Comparison of ENCODE assay signal across 16 cellular contexts in the genomic region with DNA sequence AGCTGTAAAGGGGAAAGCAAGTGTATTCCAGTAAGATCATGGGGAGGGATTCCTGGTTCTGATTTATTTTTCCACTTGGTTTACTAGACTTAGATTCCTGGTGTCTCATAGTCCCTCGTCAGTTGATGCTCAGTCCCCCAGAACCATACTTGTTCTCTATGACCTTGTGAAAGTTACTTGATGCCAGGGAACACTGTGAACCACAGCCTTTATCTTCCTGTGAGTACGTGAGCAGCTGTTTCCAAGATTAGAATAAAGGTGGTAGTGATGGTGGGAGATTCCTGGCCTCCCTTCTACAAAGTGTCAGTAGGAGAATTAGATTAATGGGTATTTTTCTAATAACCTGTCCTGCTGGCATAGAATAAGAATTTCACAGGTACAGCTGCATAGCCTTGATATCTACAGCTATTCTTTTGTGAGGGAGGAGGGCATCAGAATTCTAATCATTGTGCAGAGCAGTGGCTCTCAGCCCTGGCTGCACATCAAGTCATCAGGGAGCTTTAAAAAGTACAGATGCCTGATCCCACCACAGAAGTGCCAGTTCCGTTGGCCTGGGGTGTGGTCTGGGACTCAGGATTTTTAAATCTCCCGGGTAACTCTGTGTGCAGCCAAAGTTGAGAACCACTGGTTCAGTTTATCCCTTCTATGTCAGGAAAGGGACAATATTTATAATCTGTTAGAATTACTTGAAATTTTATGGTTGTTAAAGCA. TPM values are rescaled to one million over a fixed set of nuclear protein-coding genes. Genes with fewer than 3 reads are reported as not detected.
A peak's percentile ranks its signal among the peaks of the same experiment; 100 is the strongest.
DNase-seq lines count a peak whose midpoint lies in the region; ATAC-seq, FAIRE-seq and TF ChIP-seq lines count a peak whose summit lies in the region.
"Had no signal": no experiment of that assay in that cellular context is flagged by ENCODE, and none has a peak within 500 bp of the region (broad histone marks: within the 10 kb centered on the region; RNA-seq: fewer than 3 reads in every experiment).

No MANE protein-coding gene starts in this region.

- ATAC-seq in Right ventricle myocardium inferior = peak; percentile 87
- ATAC-seq in pancreas = peak in 3 of 4 donors; percentile 61 to 73 (median 72)
- no peak for ATAC-seq in HG02870 (IDR thresholded peaks at IDR 0.05; ENCODE audit: unreplicated experiment)
- ATAC-seq in mucosa of descending colon = no peak
- ATAC-seq: CD8-positive, alpha-beta T cell had no signal

- TF ChIP-seq CTCF in left ventricle myocardium inferior (IDR thresholded peaks at IDR 0.05; ENCODE audit: borderline replicate concordance) (no peak), pancreas (IDR thresholded peaks at IDR 0.05) (no peak), coronary artery (IDR thresholded peaks at IDR 0.05) (no peak), mucosa of descending colon (IDR thresholded peaks at IDR 0.05) (no peak)

- intact Hi-C loops in Right ventricle myocardium inferior (cut with DNase I) (loop anchor here (1.0 kb wide), 1 partner anchor 15 kb away; no protein-coding TSS in a partner anchor), cardiac septum (cut with DNase I) (loop anchor here (5.0 to 10.0 kb wide), 2 partner anchors 79 to 512 kb away; no protein-coding TSS in a partner anchor), left ventricle myocardium inferior (cut with micrococcal nuclease) (no loop called here), pancreas (cut with DNase I) (no loop called here), mucosa of descending colon (cut with DNase I, micrococcal nuclease) (no loop called here)

- H3K4me3 ChIP-seq in left ventricle myocardium inferior (no peak overlapping the region), pancreas (no peak overlapping the region), coronary artery (no peak overlapping the region), mucosa of descending colon (no peak overlapping the region)

- WGBS in pancreas, 2 donors = 27 to 32% methylated on average over 4 of the region's 4 CpGs

- H3K27ac ChIP-seq in left ventricle myocardium inferior (replicated peaks) (peak overlapping the region; percentile 88), pancreas (no peak overlapping the region), coronary artery (no peak overlapping the region)
- H3K27ac ChIP-seq: 22Rv1 had no signal

- H3K27me3 ChIP-seq in left ventricle myocardium inferior (ENCODE audit: low read depth) = no peaks in the 10 kb centered on the region
- no peaks in the 10 kb centered on the region for H3K27me3 ChIP-seq in pancreas

- FAIRE-seq in pancreas (lab: Jason Lieb, UNC) = no peak
- FAIRE-seq: D721Med had no signal

- no peak for DNase-seq in Right ventricle myocardium inferior (ENCODE audit: missing footprints)
- no peak for DNase-seq in cardiac septum (ENCODE audit: low spot score)
- DNase-seq in left ventricle myocardium inferior = peak; percentile 62
- DNase-seq in pancreas = no peak
- DNase-seq in coronary artery (ENCODE audit: low spot score) = no peak
- no peak for DNase-seq in superior temporal gyrus (ENCODE audit: extremely low spot score)
- DNase-seq in mucosa of descending colon = no peak
- DNase-seq: CD8-positive, alpha-beta T cell; COR-L47; DMS153; GF-D8; HCEC 1CT; HFFc6 had no signal

- H3K36me3 ChIP-seq in left ventricle myocardium inferior = peaks cover 16% of the 10 kb centered on the region
- no peaks in the 10 kb centered on the region for H3K36me3 ChIP-seq in pancreas
- no peaks in the 10 kb centered on the region for H3K36me3 ChIP-seq in mucosa of descending colon (ENCODE audit: low read depth)

- H3K4me1 ChIP-seq in left ventricle myocardium inferior (peaks cover 74% of the 10 kb centered on the region), pancreas (peaks cover 0 to 12% (median 0%) of the 10 kb centered on the region in 3 donors), mucosa of descending colon (ENCODE audit: low read depth) (no peaks in the 10 kb centered on the region)

- H3K9me3 ChIP-seq in left ventricle myocardium inferior (replicated peaks) (no peaks in the 10 kb centered on the region), pancreas (no peaks in the 10 kb centered on the region), mucosa of descending colon (no peaks in the 10 kb centered on the region)

RNA-seq across cellular contexts. Expression of gene GPD1L, which starts 20.0 kb away (rescaled TPM):
- total RNA-seq in Right ventricle myocardium inferior (223 TPM), cardiac septum (161 TPM), left ventricle myocardium inferior (437 TPM), pancreas (10 to 100 TPM; 13.6 to 21.4 (median 16.9) TPM), mucosa of descending colon (100 to 1,000 TPM in 1 of 3 donors, 10 to 100 TPM in 2; 57.6 to 122 (median 72.1) TPM)
- 10 to 100 TPM; 10.4 to 10.5 TPM for polyA plus RNA-seq in pancreas

Comparison
In these comparisons a context has a peak if more than half of its experiments do, and no peak if none do; other contexts are left out.
1. intact Hi-C loops: an anchor here in Right ventricle myocardium inferior (1.0 kb wide) and cardiac septum (5.0 to 10.0 kb wide); none called in left ventricle myocardium inferior, pancreas and mucosa of descending colon.
2. ATAC-seq: peak in Right ventricle myocardium inferior (single experiment) and pancreas (3 of 4); none in HG02870 (single experiment) and mucosa of descending colon (single experiment).